Comparison of ENCODE assay signal across 9 cellular contexts in genomic region chr5:172798422-172799215, GRCh38. TPM values are rescaled to one million over a fixed set of nuclear protein-coding genes. Genes with fewer than 3 reads are reported as not detected.
DNase-seq lines count a peak whose midpoint lies in the region; ATAC-seq, FAIRE-seq and TF ChIP-seq lines count a peak whose summit lies in the region.
"Had no signal": no experiment of that assay in that cellular context is flagged by ENCODE, and none has a peak within 500 bp of the region (broad histone marks: within the 10 kb centered on the region; RNA-seq: fewer than 3 reads in every experiment).

No MANE protein-coding gene starts in this region.

- no peak overlapping the region for H3K4me3 ChIP-seq in A549
- no peak overlapping the region for H3K4me3 ChIP-seq in mammary epithelial cell (replicated peaks in 1 of 3; ENCODE audit: insufficient read depth in 1 of 3, low read depth in 2 of 3, low read length in 3 of 3)
- no peak overlapping the region for H3K4me3 ChIP-seq in mucosa of descending colon

- 71% methylated on average over 14 of the region's 14 CpGs for WGBS in A549 (ENCODE audit: missing lambda C conversion rate)
- WGBS in mammary epithelial cell (ENCODE audit: low coverage, missing lambda C conversion rate), result 89% methylated on average over 12 of the region's 14 CpGs

- dilution Hi-C loops in mammary epithelial cell (cut with HindIII; ENCODE audit: low sequenced_read_pairs), result no loop called here

- in situ Hi-C loops in mammary epithelial cell (cut with MboI; ENCODE audit: low sequenced_read_pairs in 2 of 2), result no loop called here

- no peak for FAIRE-seq in A549 (lab: Jason Lieb, UNC)

- no peak for TF ChIP-seq RAD21 in A549 (conservative IDR thresholded peaks at IDR 0.05 in 1 of 2, IDR thresholded peaks at IDR 0.05 in 1 of 2)

- no peaks in the 10 kb centered on the region for H3K79me2 ChIP-seq in mammary epithelial cell (ENCODE audit: insufficient read depth, low read length)

- POLR2A ChIA-PET in A549 (lab: Yijun Ruan, JAX), result interaction anchor here (0.6 to 2.3 kb wide), 5 partner anchors 9 to 71 kb away, joined by 3 to 24 read pairs (median 6); partner anchors contain the start of gene DUSP1

- H3K4me2 ChIP-seq in A549, result peak overlapping the region; percentile 61
- peak overlapping the region; percentile 15 for H3K4me2 ChIP-seq in mammary epithelial cell (ENCODE audit: insufficient read depth, low read depth, low read length)

- H4K20me1 ChIP-seq in mammary epithelial cell (ENCODE audit: insufficient read depth, low read length), result no peaks in the 10 kb centered on the region

- H3K9me3 ChIP-seq in A549 (0 out of 3 replicates have a peak, but pooled peaks cover 4% of the 10 kb centered on the region), mammary epithelial cell (replicated peaks; ENCODE audit: insufficient read depth, low read length) (no peaks in the 10 kb centered on the region), mucosa of descending colon (no peaks in the 10 kb centered on the region)

- ATAC-seq in A549 (peak; percentile 47 to 61), mucosa of descending colon (peak; percentile 51), GM18858 (IDR thresholded peaks at IDR 0.05; ENCODE audit: unreplicated experiment) (no peak), GM18868 (IDR thresholded peaks at IDR 0.05; ENCODE audit: unreplicated experiment) (no peak), HG03139 (IDR thresholded peaks at IDR 0.05; ENCODE audit: unreplicated experiment) (no peak)

- DNase-seq in A549 (ENCODE audit: low read depth in 1 of 2, low spot score in 1 of 2), result peak; percentile 59 to 69
- DNase-seq in Kasumi-1 (lab: John Stamatoyannopoulos, UW), result peak; percentile 32 to 36
- DNase-seq in mammary epithelial cell, result peak; percentile 74
- no peak for DNase-seq in mucosa of descending colon
- DNase-seq in activated CD4-positive, CD25-positive, alpha-beta regulatory T cell (lab: John Stamatoyannopoulos, UW), result no peak
- DNase-seq: DND-41 had no signal

- H3K9ac ChIP-seq in mammary epithelial cell (ENCODE audit: insufficient read depth, low read length), result no peak overlapping the region

- CTCF ChIA-PET in A549 (lab: Yijun Ruan, JAX), result interaction anchor here (1.0 to 4.0 kb wide), 6 partner anchors 10 to 82 kb away, joined by 3 to 21 read pairs (median 4); partner anchors contain the start of gene DUSP1
- CTCF ChIA-PET in mammary epithelial cell (lab: Charles Lee; ENCODE audit: low non-redundant PET), result no interaction called here

- no peak for TF ChIP-seq POLR2A in A549 (IDR thresholded peaks at IDR 0.05; ENCODE audit: low read length)

- peaks cover 68% of the 10 kb centered on the region for H3K4me1 ChIP-seq in A549
- H3K4me1 ChIP-seq in mammary epithelial cell (ENCODE audit: insufficient read depth, low read length), result peaks cover 48% of the 10 kb centered on the region
- no peaks in the 10 kb centered on the region for H3K4me1 ChIP-seq in mucosa of descending colon (ENCODE audit: low read depth)

- TF ChIP-seq CTCF in A549 (IDR thresholded peaks at IDR 0.05) (no peak), mammary epithelial cell (conservative IDR thresholded peaks at IDR 0.05 in 1 of 2, IDR thresholded peaks at IDR 0.05 in 1 of 2; ENCODE audit: extremely low read depth in 1 of 2, insufficient read depth in 1 of 2, low read depth in 1 of 2, low read length in 2 of 2) (no peak), mucosa of descending colon (IDR thresholded peaks at IDR 0.05) (no peak)

- TF ChIP-seq EP300 in A549 (IDR thresholded peaks at IDR 0.05), result no peak

- intact Hi-C loops in mammary epithelial cell (cut with micrococcal nuclease), result no loop called here
- intact Hi-C loops in mucosa of descending colon (cut with DNase I, micrococcal nuclease), result no loop called here

- H3K27ac ChIP-seq in A549 (peak overlapping the region; percentile 72 to 82), mammary epithelial cell (ENCODE audit: insufficient read depth, low read depth, low read length) (peak overlapping the region; percentile 96)

- H3K27me3 ChIP-seq in mammary epithelial cell (ENCODE audit: insufficient read depth, low read length), result no peaks in the 10 kb centered on the region

- no peak overlapping the region for H2AFZ ChIP-seq in mammary epithelial cell (ENCODE audit: low read depth, low read length)

- no peaks in the 10 kb centered on the region for H3K36me3 ChIP-seq in mammary epithelial cell (ENCODE audit: insufficient read depth, low read length)
- no peaks in the 10 kb centered on the region for H3K36me3 ChIP-seq in mucosa of descending colon (ENCODE audit: low read depth)

- BruUV-seq in mammary epithelial cell (replicated peaks; lab: Mats Ljungman, UMichigan), result TSS peak; percentile 54

TF ChIP-seq in A549, 52 proteins besides CTCF, POLR2A, EP300 and RAD21:
- TF ChIP-seq POLR2AphosphoS2 (conservative IDR thresholded peaks at IDR 0.05; ENCODE audit: low read length) (no peak), MAX (IDR thresholded peaks at IDR 0.05) (no peak), NFE2L2 (conservative IDR thresholded peaks at IDR 0.05; ENCODE audit: low read length) (no peak), MAFK (IDR thresholded peaks at IDR 0.05; ENCODE audit: partially characterized antibody) (peak; percentile 96), HDAC2 (IDR thresholded peaks at IDR 0.05) (no peak), HOXA7 (CRISPR knock-in tag; IDR thresholded peaks at IDR 0.05) (no peak), FOSL2 (IDR thresholded peaks at IDR 0.05) (no peak), FOSL2 (CRISPR knock-in tag; IDR thresholded peaks at IDR 0.05) (peak; percentile 84), CEBPB (IDR thresholded peaks at IDR 0.05) (peak; percentile 73 to 82; a peak in 3 of 4 replicates), ZFP36 (IDR thresholded peaks at IDR 0.05; ENCODE audit: borderline replicate concordance, partially characterized antibody) (peak; percentile 17), GATA3 (IDR thresholded peaks at IDR 0.05; ENCODE audit: borderline replicate concordance) (peak; percentile 32; the same call in 1 of the 2 replicates), JUNB (IDR thresholded peaks at IDR 0.05) (peak; percentile 55), ATOH8 (CRISPR knock-in tag; IDR thresholded peaks at IDR 0.05; ENCODE audit: low read depth) (0 out of 2 replicates have a peak, but pooled peaks have one; percentile 31)
- TF ChIP-seq, protein P1, sequence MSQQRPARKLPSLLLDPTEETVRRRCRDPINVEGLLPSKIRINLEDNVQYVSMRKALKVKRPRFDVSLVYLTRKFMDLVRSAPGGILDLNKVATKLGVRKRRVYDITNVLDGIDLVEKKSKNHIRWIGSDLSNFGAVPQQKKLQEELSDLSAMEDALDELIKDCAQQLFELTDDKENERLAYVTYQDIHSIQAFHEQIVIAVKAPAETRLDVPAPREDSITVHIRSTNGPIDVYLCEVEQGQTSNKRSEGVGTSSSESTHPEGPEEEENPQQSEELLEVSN (IDR thresholded peaks at IDR 0.05; ENCODE audit: borderline replicate concordance, low read depth), result no peak
- TF ChIP-seq, protein P2, sequence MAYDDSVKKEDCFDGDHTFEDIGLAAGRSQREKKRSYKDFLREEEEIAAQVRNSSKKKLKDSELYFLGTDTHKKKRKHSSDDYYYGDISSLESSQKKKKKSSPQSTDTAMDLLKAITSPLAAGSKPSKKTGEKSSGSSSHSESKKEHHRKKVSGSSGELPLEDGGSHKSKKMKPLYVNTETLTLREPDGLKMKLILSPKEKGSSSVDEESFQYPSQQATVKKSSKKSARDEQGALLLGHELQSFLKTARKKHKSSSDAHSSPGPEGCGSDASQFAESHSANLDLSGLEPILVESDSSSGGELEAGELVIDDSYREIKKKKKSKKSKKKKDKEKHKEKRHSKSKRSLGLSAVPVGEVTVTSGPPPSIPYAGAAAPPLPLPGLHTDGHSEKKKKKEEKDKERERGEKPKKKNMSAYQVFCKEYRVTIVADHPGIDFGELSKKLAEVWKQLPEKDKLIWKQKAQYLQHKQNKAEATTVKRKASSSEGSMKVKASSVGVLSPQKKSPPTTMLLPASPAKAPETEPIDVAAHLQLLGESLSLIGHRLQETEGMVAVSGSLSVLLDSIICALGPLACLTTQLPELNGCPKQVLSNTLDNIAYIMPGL (CRISPR knock-in tag; IDR thresholded peaks at IDR 0.05; ENCODE audit: borderline replicate concordance), result no peak

RNA-seq across cellular contexts. Expression of gene DUSP1, which starts 27.6 kb away (rescaled TPM):
- polyA plus RNA-seq in A549 (2011; rRNA removed) (525 and 594 TPM in 2 replicates), A549 (2017; fragmentation: RNase III; extraction: RNeasy Plus Mini Kit Qiagen cat#74134 plus additional on column Dnase treatment) (191 to 207 TPM (median 203 TPM) in 3 replicates), mammary epithelial cell (19.1 TPM)
- polyA plus RNA-seq in A549 (2012; cell fraction: cytosol; rRNA removed), result 540 and 757 TPM in 2 replicates
- 1,192 and 1,375 TPM in 2 replicates for polyA plus RNA-seq in A549 (2012; cell fraction: nucleus; rRNA removed)
- polyA minus RNA-seq in A549 (2011; rRNA and poly(A)+ RNA removed), result 620 and 630 TPM in 2 replicates
- total RNA-seq in mammary epithelial cell (10 to 100 TPM; 20.7 to 28.8 TPM), mucosa of descending colon (100 to 1,000 TPM in 2 of 3 donors, 10 to 100 TPM in 1; 90.9 to 233 (median 137) TPM)
- polyA minus RNA-seq in mammary epithelial cell, result 22.7 TPM

RNA-seq across cellular contexts. Expression of gene ERGIC1, which starts 35.4 kb away (rescaled TPM):
- polyA plus RNA-seq in A549 (2011; rRNA removed) (176 and 208 TPM in 2 replicates), A549 (2017; fragmentation: RNase III; extraction: RNeasy Plus Mini Kit Qiagen cat#74134 plus additional on column Dnase treatment) (289 to 322 TPM (median 304 TPM) in 3 replicates), mammary epithelial cell (111 TPM)
- polyA plus RNA-seq in A549 (2012; cell fraction: cytosol; rRNA removed), result 184 and 254 TPM in 2 replicates
- polyA plus RNA-seq in A549 (2012; cell fraction: nucleus; rRNA removed), result 131 and 150 TPM in 2 replicates
- polyA minus RNA-seq in A549 (2011; rRNA and poly(A)+ RNA removed), result 418 and 510 TPM in 2 replicates
- total RNA-seq in mammary epithelial cell (10 to 100 TPM; 58.8 to 98.6 TPM), mucosa of descending colon (100 to 1,000 TPM; 153 to 222 (median 199) TPM)
- 158 TPM for polyA minus RNA-seq in mammary epithelial cell

Comparison
In these comparisons a context has a peak if more than half of its experiments do, and no peak if none do; other contexts are left out.
1. ATAC-seq: peak in A549 (2 of 2) and mucosa of descending colon (single experiment); none in GM18858 (single experiment), GM18868 (single experiment) and HG03139 (single experiment).
2. DNase-seq: peak in A549 (2 of 2), Kasumi-1 (2 of 2) and mammary epithelial cell (single experiment); none in mucosa of descending colon (0 of 3) and activated CD4-positive, CD25-positive, alpha-beta regulatory T cell (0 of 4).